In genomic region chr6:22467645-22468044, GRCh38 we compare ENCODE assay signal across 1 cellular context.
TF ChIP-seq lines count a peak whose summit lies in the region.

No MANE protein-coding gene starts in this region.

TF ChIP-seq in liver, 16 proteins besides CTCF, POLR2A, EP300 and RAD21 (continued from another document):
- TF ChIP-seq REST (IDR thresholded peaks at IDR 0.05) (peak; percentile 49), FOXA1 (IDR thresholded peaks at IDR 0.05) (peak; percentile 65), ZBTB33 (IDR thresholded peaks at IDR 0.05) (peak; percentile 51), TAF1 (conservative IDR thresholded peaks at IDR 0.05) (no peak), HNF4G (IDR thresholded peaks at IDR 0.05) (no peak), SP1 (IDR thresholded peaks at IDR 0.05) (peak; percentile 23), NR2F2 (IDR thresholded peaks at IDR 0.05) (no peak), FOXA2 (IDR thresholded peaks at IDR 0.05) (peak; percentile 85), JUND (IDR thresholded peaks at IDR 0.05) (peak; percentile 16 to 75), EGR1 (IDR thresholded peaks at IDR 0.05; ENCODE audit: low read depth in 2 of 2) (peak in 1 of 2 donors; percentile 47)
